In genomic region chr16:30609928-30610839, GRCh38 we compare ENCODE assay signal across 1 cellular context.
TF ChIP-seq lines count a peak whose summit lies in the region.

Gene ZNF689 (minus strand): TSS chr16:30610389. CDS start chr16:30610041, 348 bp downstream.

TF ChIP-seq in HEK293, 187 proteins besides CTCF, POLR2A, EP300 and RAD21 (continued from another document and continues in another):
- TF ChIP-seq PATZ1 (tag by site-specific recombination; IDR thresholded peaks at IDR 0.05) (peak; percentile 91), ZNF561 (tag by site-specific recombination; IDR thresholded peaks at IDR 0.05; ENCODE audit: borderline replicate concordance) (peak; percentile 100), PRDM4 (tag by site-specific recombination; IDR thresholded peaks at IDR 0.05) (peak; percentile 53; the same call in 1 of the 2 replicates), ZNF610 (tag by site-specific recombination; IDR thresholded peaks at IDR 0.05; ENCODE audit: borderline replicate concordance) (peak; percentile 60), ZSCAN30 (tag by site-specific recombination; IDR thresholded peaks at IDR 0.05) (peak; percentile 74), ZNF654 (tag by site-specific recombination; IDR thresholded peaks at IDR 0.05; ENCODE audit: low read depth) (no peak), ZNF530 (tag by site-specific recombination; IDR thresholded peaks at IDR 0.05; ENCODE audit: low read depth) (no peak), ZNF16 (tag by site-specific recombination; IDR thresholded peaks at IDR 0.05; ENCODE audit: low read depth) (no peak), MYNN (tag by site-specific recombination; IDR thresholded peaks at IDR 0.05; ENCODE audit: borderline replicate concordance) (no peak), TRIM28 (IDR thresholded peaks at IDR 0.05; ENCODE audit: borderline replicate concordance, low read length) (peak; percentile 97), ZNF549 (tag by site-specific recombination; IDR thresholded peaks at IDR 0.05) (no peak), ZNF707 (tag by site-specific recombination; IDR thresholded peaks at IDR 0.05) (no peak), ZNF843 (tag by site-specific recombination; IDR thresholded peaks at IDR 0.05) (peak; percentile 61; the same call in 1 of the 2 replicates), ZNF792 (tag by site-specific recombination; IDR thresholded peaks at IDR 0.05) (peak; percentile 75), ZFP69B (tag by site-specific recombination; IDR thresholded peaks at IDR 0.05) (peak; percentile 40; the same call in 1 of the 2 replicates), ZBTB1 (tag by site-specific recombination; IDR thresholded peaks at IDR 0.05) (0 out of 2 replicates have a peak, but pooled peaks have one; percentile 33), YY2 (tag by site-specific recombination; IDR thresholded peaks at IDR 0.05) (peak; percentile 100), ZNF488 (tag by site-specific recombination; IDR thresholded peaks at IDR 0.05) (no peak; the same call in 1 of the 2 replicates), BCL6B (tag by site-specific recombination; IDR thresholded peaks at IDR 0.05) (no peak), ZNF146 (tag by site-specific recombination; IDR thresholded peaks at IDR 0.05) (peak; percentile 39), KLF17 (tag by site-specific recombination; IDR thresholded peaks at IDR 0.05) (peak; percentile 42), ZBTB21 (tag by site-specific recombination; IDR thresholded peaks at IDR 0.05) (peak; percentile 44; the same call in 1 of the 2 replicates), ZBTB44 (tag by site-specific recombination; IDR thresholded peaks at IDR 0.05) (no peak; the same call in none of the 2 replicates), ZNF112 (tag by site-specific recombination; IDR thresholded peaks at IDR 0.05) (no peak), ZNF391 (tag by site-specific recombination; IDR thresholded peaks at IDR 0.05; ENCODE audit: borderline replicate concordance, low read depth) (peak; percentile 72; the same call in 1 of the 2 replicates), REST (tag by site-specific recombination; IDR thresholded peaks at IDR 0.05) (peak; percentile 81), ZNF366 (tag by site-specific recombination; conservative IDR thresholded peaks at IDR 0.05) (no peak), WT1 (tag by site-specific recombination; IDR thresholded peaks at IDR 0.05) (no peak), ZNF704 (tag by site-specific recombination; IDR thresholded peaks at IDR 0.05) (no peak), ZNF585B (tag by site-specific recombination; IDR thresholded peaks at IDR 0.05) (peak; percentile 19), AEBP2 (tag by site-specific recombination; IDR thresholded peaks at IDR 0.05; ENCODE audit: borderline replicate concordance) (no peak), ZBTB26 (tag by site-specific recombination; optimal IDR thresholded peaks at IDR 0.05) (peak; percentile 54), HOXA7 (CRISPR knock-in tag; IDR thresholded peaks at IDR 0.05; ENCODE audit: borderline replicate concordance) (no peak), ATF2 (tag by site-specific recombination; IDR thresholded peaks at IDR 0.05; ENCODE audit: low read depth) (no peak), ZNF2 (tag by site-specific recombination; IDR thresholded peaks at IDR 0.05) (peak; percentile 88), ZNF426 (tag by site-specific recombination; IDR thresholded peaks at IDR 0.05) (no peak), ZSCAN18 (tag by site-specific recombination; IDR thresholded peaks at IDR 0.05) (0 out of 2 replicates have a peak, but pooled peaks have one; percentile 10), ZNF248 (tag by site-specific recombination; IDR thresholded peaks at IDR 0.05) (no peak)
